In the genomic region with DNA sequence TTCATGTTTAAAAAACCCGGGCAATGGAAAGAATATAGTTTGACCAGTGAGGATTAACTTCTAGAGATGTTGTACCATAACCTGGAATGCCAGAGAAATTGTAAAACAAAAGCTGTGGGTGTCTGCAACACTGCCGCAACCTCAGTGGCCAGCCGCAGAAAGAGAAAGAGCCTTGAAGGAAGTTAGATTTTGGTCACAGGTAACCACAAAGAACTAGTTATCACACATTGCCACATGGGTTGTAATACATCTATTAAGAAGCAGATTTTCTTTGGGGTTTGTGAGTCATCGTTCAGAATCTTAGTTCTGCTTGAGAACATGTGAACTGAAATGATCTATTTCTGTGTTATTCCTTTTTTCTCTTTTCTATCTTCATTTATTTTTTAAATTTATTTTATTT, we compare ENCODE assay signal across 9 cellular contexts.
DNase-seq lines count a peak whose midpoint lies in the region; ATAC-seq, FAIRE-seq and TF ChIP-seq lines count a peak whose summit lies in the region.
"Had no signal": no experiment of that assay in that cellular context is flagged by ENCODE, and none has a peak within 500 bp of the region (broad histone marks: within the 10 kb centered on the region; RNA-seq: fewer than 3 reads in every experiment).

No MANE protein-coding gene starts in this region.

- intact Hi-C loops in pancreas (cut with DNase I), result no loop called here

- FAIRE-seq in pancreas (lab: Jason Lieb, UNC), result no peak

- peak; percentile 91 for ATAC-seq in HG03097 (IDR thresholded peaks at IDR 0.05; ENCODE audit: low FRiP score, unreplicated experiment)
- ATAC-seq in pancreas, result no peak

- peak; percentile 66 for DNase-seq in NK-92 treated with Interleukin-12 subunit alpha and Interleukin-12 subunit beta, amount 100 ng/mL, for 24 hours (lab: John Stamatoyannopoulos, UW)
- DNase-seq in NK-92 (lab: John Stamatoyannopoulos, UW; ENCODE audit: unreplicated experiment) (no peak), UCSD-AML1 (lab: John Stamatoyannopoulos, UW; ENCODE audit: unreplicated experiment) (peak; percentile 27), renal cortical epithelial cell (ENCODE audit: low read depth) (peak; percentile 91), NCI-H82 treated with DMSO at 0.1 percent for 48 hours (lab: John Stamatoyannopoulos, UW; ENCODE audit: unreplicated experiment) (no peak), HuH-7.5 (ENCODE audit: low spot score) (no peak), pancreas (no peak)

- H3K9me3 ChIP-seq in pancreas, result no peaks in the 10 kb centered on the region

- no peak overlapping the region for H3K4me3 ChIP-seq in pancreas

- 71 to 80% methylated on average over 4 of the region's 4 CpGs for WGBS in pancreas, 2 donors

- no peaks in the 10 kb centered on the region for H3K4me1 ChIP-seq in pancreas

- H3K27me3 ChIP-seq in pancreas, result no peaks in the 10 kb centered on the region

- no peak overlapping the region for H3K27ac ChIP-seq in pancreas
- H3K27ac ChIP-seq: 22Rv1 had no signal

- no peaks in the 10 kb centered on the region for H3K36me3 ChIP-seq in pancreas

- TF ChIP-seq CTCF in pancreas (IDR thresholded peaks at IDR 0.05), result no peak

Comparison
In these comparisons a context has a peak if more than half of its experiments do, and no peak if none do; other contexts are left out.
1. DNase-seq: peak in NK-92 treated with Interleukin-12 subunit alpha and Interleukin-12 subunit beta, amount 100 ng/mL, for 24 hours (single experiment), UCSD-AML1 (single experiment) and renal cortical epithelial cell (single experiment); none in NK-92 (single experiment), NCI-H82 treated with DMSO at 0.1 percent for 48 hours (single experiment), HuH-7.5 (single experiment) and pancreas (0 of 6).